ENCODE assay signal across 1 cellular context in the genomic region with DNA sequence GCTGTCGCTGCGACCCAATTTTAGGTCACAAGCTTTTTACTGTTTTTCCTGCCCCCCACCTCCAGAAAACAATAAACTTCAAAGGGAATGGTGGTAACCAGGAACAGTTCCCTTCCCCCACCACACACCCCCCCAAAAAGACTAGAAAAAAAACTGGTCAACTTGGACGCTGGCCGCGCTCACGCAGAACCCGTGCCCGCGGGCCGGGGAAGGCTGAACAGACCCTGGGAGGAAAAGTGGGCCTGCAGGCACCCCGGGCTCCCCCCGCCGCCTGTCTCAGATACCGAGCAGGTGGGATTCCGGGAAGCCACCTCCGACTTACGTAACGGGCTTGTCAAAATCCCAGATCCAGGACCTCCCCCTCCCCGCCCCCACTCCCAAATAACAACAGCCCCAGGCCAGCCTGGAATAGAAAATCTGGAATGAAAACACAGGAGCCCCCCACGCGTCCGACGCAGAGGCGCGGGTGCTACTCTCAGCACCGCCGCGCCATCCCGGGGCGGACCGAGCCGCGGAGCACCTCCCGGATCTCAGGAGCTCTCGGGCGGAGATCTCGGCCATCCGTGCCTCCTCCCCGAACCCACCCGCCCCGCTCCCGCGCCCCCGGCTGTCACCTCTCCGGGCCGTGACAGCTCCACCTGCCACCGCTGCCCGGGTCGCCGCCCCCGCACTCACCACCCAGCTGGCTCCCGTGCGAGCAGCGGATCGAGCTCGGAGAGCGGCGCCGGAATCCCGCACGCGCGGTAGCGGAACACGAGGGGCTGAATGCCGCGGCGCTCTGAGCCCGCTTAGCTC.
TF ChIP-seq lines count a peak whose summit lies in the region.

No MANE protein-coding gene starts in this region.

TF ChIP-seq in endothelial cell of umbilical vein, 7 proteins besides CTCF, POLR2A, EP300 and RAD21:
- TF ChIP-seq JUN (IDR thresholded peaks at IDR 0.05; ENCODE audit: borderline replicate concordance, insufficient read depth, insufficient read length, low read depth) (no peak), FOS (IDR thresholded peaks at IDR 0.05; ENCODE audit: borderline replicate concordance, insufficient read depth, low read length) (no peak), GATA2 (IDR thresholded peaks at IDR 0.05; ENCODE audit: insufficient read depth, insufficient read length, low read depth, low read length) (no peak), POLR2AphosphoS5 (IDR thresholded peaks at IDR 0.05; ENCODE audit: insufficient read depth, low read depth, low read length) (peak; percentile 4), EZH2 (IDR thresholded peaks at IDR 0.05; ENCODE audit: borderline replicate concordance, low read depth, low read length, severe bottlenecking) (no peak), MYC (IDR thresholded peaks at IDR 0.05; ENCODE audit: low read depth, low read length) (no peak)
- TF ChIP-seq, protein P1, sequence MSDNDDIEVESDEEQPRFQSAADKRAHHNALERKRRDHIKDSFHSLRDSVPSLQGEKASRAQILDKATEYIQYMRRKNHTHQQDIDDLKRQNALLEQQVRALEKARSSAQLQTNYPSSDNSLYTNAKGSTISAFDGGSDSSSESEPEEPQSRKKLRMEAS (IDR thresholded peaks at IDR 0.05; ENCODE audit: insufficient read depth, insufficient read length): no peak
